28 cellular contexts compared by ENCODE assay signal in genomic region chr10:69682955-69683474, GRCh38. TPM values are rescaled to one million over a fixed set of nuclear protein-coding genes. Genes with fewer than 3 reads are reported as not detected.
A peak's percentile ranks its signal among the peaks of the same experiment; 100 is the strongest.
DNase-seq lines count a peak whose midpoint lies in the region; ATAC-seq, FAIRE-seq and TF ChIP-seq lines count a peak whose summit lies in the region.
"Had no signal": no experiment of that assay in that cellular context is flagged by ENCODE, and none has a peak within 500 bp of the region (broad histone marks: within the 10 kb centered on the region; RNA-seq: fewer than 3 reads in every experiment).

No MANE protein-coding gene starts in this region.

- no peaks in the 10 kb centered on the region for H3K9me3 ChIP-seq in HEK293 (ENCODE audit: control insufficient read depth, insufficient read depth, low read depth, low read length)
- no peaks in the 10 kb centered on the region for H3K9me3 ChIP-seq in kidney (ENCODE audit: control insufficient read depth in 1 of 2, low read length in 2 of 2)
- no peaks in the 10 kb centered on the region for H3K9me3 ChIP-seq in small intestine (ENCODE audit: control insufficient read depth, low read depth)
- H3K9me3 ChIP-seq: BE2C, SJSA1 had no signal

- no peak overlapping the region for H3K27ac ChIP-seq in HEK293 (ENCODE audit: extremely low read depth, low read depth, low read length)
- H3K27ac ChIP-seq in kidney (ENCODE audit: low read depth in 2 of 2, low read length in 2 of 2), result peak overlapping the region; percentile 83 to 92
- H3K27ac ChIP-seq in small intestine (ENCODE audit: low read depth in 1 of 2, low read length in 1 of 2), result peak overlapping the region; percentile 98
- H3K27ac ChIP-seq: KMS-11, SJSA1 had no signal

- H3K27me3 ChIP-seq in small intestine (ENCODE audit: control insufficient read depth in 2 of 2, insufficient read depth in 2 of 2, low read length in 2 of 2), result no peaks in the 10 kb centered on the region

- H3K9ac ChIP-seq in kidney (ENCODE audit: low read length in 2 of 2), result no peak overlapping the region
- H3K9ac ChIP-seq: KMS-11 had no signal

- no peak overlapping the region for H3K4me3 Mint-ChIP-seq in chondrocyte (ENCODE audit: unreplicated experiment)
- H3K4me3 Mint-ChIP-seq: CD14-positive monocyte; CD8-positive, alpha-beta memory T cell; GM23338; H9; HFFc6; IgD-negative memory B cell had no signal

- CTCF ChIA-PET in HEK293 (lab: Yijun Ruan, JAX), result interaction anchor here (0.7 to 2.2 kb wide), 2 partner anchors 13 to 488 kb away, joined by 3 to 9 read pairs; no protein-coding TSS in a partner anchor

- H3K4me1 ChIP-seq in HEK293 (ENCODE audit: control insufficient read depth, insufficient read depth, low read length) (no peaks in the 10 kb centered on the region), kidney (ENCODE audit: control insufficient read depth in 1 of 2, insufficient read depth in 1 of 2, low read depth in 1 of 2, low read length in 2 of 2) (peaks cover 20 to 26% of the 10 kb centered on the region in 2 donors), small intestine (ENCODE audit: control insufficient read depth in 2 of 2, insufficient read depth in 1 of 2, low read depth in 1 of 2, low read length in 1 of 2) (peaks cover 0 to 3% of the 10 kb centered on the region in 2 donors)
- H3K4me1 ChIP-seq: BE2C, SJSA1 had no signal

- FAIRE-seq in kidney (lab: Jason Lieb, UNC), result no peak
- FAIRE-seq in small intestine (lab: Jason Lieb, UNC), result no peak
- FAIRE-seq: GM18507 had no signal

- H3K36me3 ChIP-seq in HEK293 (ENCODE audit: control insufficient read depth in 2 of 2, insufficient read depth in 1 of 2, low read length in 2 of 2) (no peaks in the 10 kb centered on the region), kidney (ENCODE audit: control insufficient read depth in 1 of 2, insufficient read depth in 2 of 2, low read length in 2 of 2) (no peaks in the 10 kb centered on the region), small intestine (ENCODE audit: control insufficient read depth in 2 of 2, insufficient read depth in 2 of 2, low read length in 2 of 2) (no peaks in the 10 kb centered on the region)
- H3K36me3 ChIP-seq: BE2C, SJSA1 had no signal

- intact Hi-C loops in kidney (cut with DNase I), result no loop called here

- peaks cover 46% of the 10 kb centered on the region for H3K4me1 Mint-ChIP-seq in chondrocyte (ENCODE audit: low read depth)
- H3K4me1 Mint-ChIP-seq: CD14-positive monocyte; CD8-positive, alpha-beta memory T cell had no signal

- POLR2A ChIA-PET in HEK293 (lab: Yijun Ruan, JAX), result no interaction called here

- TF ChIP-seq CTCF in HEK293 (tag by site-specific recombination; IDR thresholded peaks at IDR 0.05) (no peak), chondrocyte (IDR thresholded peaks at IDR 0.05) (no peak), kidney (IDR thresholded peaks at IDR 0.05; ENCODE audit: borderline replicate concordance, extremely low read depth, insufficient read depth) (no peak)

- H3K27ac Mint-ChIP-seq in chondrocyte (ENCODE audit: unreplicated experiment), result peak overlapping the region; percentile 9
- H3K27ac Mint-ChIP-seq: CD8-positive, alpha-beta memory T cell; GM23338; H9; HFFc6; IgD-negative memory B cell had no signal

- H3K9me3 Mint-ChIP-seq in chondrocyte (ENCODE audit: low read depth), result no peaks in the 10 kb centered on the region
- H3K9me3 Mint-ChIP-seq: CD8-positive, alpha-beta memory T cell; GM23338; H9; HFFc6; IgD-negative memory B cell had no signal

- H3K27me3 Mint-ChIP-seq in chondrocyte (ENCODE audit: low read depth), result peaks cover 3% of the 10 kb centered on the region

- H3K4me3 ChIP-seq in HEK293 (ENCODE audit: low read depth, low read length), result no peak overlapping the region
- no peak overlapping the region for H3K4me3 ChIP-seq in kidney (ENCODE audit: low read length in 2 of 2)
- no peak overlapping the region for H3K4me3 ChIP-seq in small intestine (ENCODE audit: low read depth in 1 of 2, low read length in 2 of 2)
- H3K4me3 ChIP-seq: GM23338, SJSA1 had no signal

- H3K36me3 Mint-ChIP-seq in chondrocyte (ENCODE audit: low read depth), result no peaks in the 10 kb centered on the region
- H3K36me3 Mint-ChIP-seq: CD14-positive monocyte; CD8-positive, alpha-beta memory T cell; IgD-negative memory B cell had no signal

- ATAC-seq in HG03565 (IDR thresholded peaks at IDR 0.05; ENCODE audit: unreplicated experiment), result no peak
- ATAC-seq: GM23338, Right ventricle myocardium inferior had no signal

- DNase-seq in chondrocyte (ENCODE audit: low spot score) (no peak), kidney (no peak), small intestine (no peak), SIG-M5 treated with dmso at 0.1 percent for 504 hours (lab: John Stamatoyannopoulos, UW; ENCODE audit: unreplicated experiment) (no peak)
- no peak for DNase-seq in activated CD8-positive, alpha-beta memory T cell treated with anti-CD3 and anti-CD28 coated beads, Interleukin-2, amount 50 U/mL, for 48 hours
- DNase-seq: BE2C; CD8-positive, alpha-beta memory T cell; DND-41; H9; HFFc6; MM.1S; NCI-H1048; NCI-H1417; NCI-H1694; NCI-H2029 treated with DMSO at 0.1 percent for 48 hours; NCI-H446 treated with DMSO at 0.1 percent for 48 hours; NCI-H526; NCI-H82; NK-92 treated with Interleukin-12 subunit alpha and Interleukin-12 subunit beta, amount 100 ng/mL, for 24 hours had no signal

TF ChIP-seq in HEK293, 187 proteins besides CTCF, POLR2A, EP300 and RAD21:
- TF ChIP-seq ZNF10 (tag by site-specific recombination; IDR thresholded peaks at IDR 0.05), result no peak
- 0 out of 2 replicates have a peak, but pooled peaks have one; percentile 49 for TF ChIP-seq ZFP3 (tag by site-specific recombination; IDR thresholded peaks at IDR 0.05; ENCODE audit: low read depth)
- TF ChIP-seq ZNF449 (tag by site-specific recombination; IDR thresholded peaks at IDR 0.05), result no peak

RNA-seq across cellular contexts. Expression of gene FAM241B, which starts 53.0 kb away (rescaled TPM):
- 5.0 to 13.7 TPM (median 9.7 TPM) in 3 replicates for total RNA-seq in chondrocyte
- total RNA-seq in kidney, result 7.6 TPM
- polyA plus RNA-seq in kidney (ENCODE audit: insufficient read depth, low read depth, low replicate concordance), result 23.7 TPM
- 1 to 10 TPM; 1.3 to 6.7 (median 2.7) TPM for polyA plus RNA-seq in small intestine
- polyA plus RNA-seq: CD14-positive monocyte had no signal
